In the genomic region with DNA sequence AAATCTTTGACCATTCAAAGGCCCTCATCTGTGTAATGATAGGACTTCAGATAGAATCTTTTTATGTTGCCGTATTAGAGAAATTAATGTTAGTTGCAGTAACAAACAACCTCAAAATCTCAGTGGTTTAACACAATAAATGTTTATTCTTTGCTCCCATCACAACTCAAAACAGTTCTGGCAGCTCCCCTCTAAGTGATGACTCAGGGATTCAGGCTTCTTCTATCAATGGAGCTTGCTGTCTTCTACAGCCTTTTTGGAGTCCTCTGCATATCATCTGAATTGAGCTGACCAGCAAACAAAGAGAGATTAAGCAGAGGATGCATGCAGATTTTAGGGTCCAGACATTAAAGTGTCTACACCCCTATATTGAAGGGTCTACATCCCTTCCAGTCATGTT, we compare ENCODE assay signal across 2 cellular contexts.
A peak's percentile ranks its signal among the peaks of the same experiment; 100 is the strongest.
TF ChIP-seq lines count a peak whose summit lies in the region.

No MANE protein-coding gene starts in this region.

TF ChIP-seq in IMR-90, 13 proteins besides CTCF, POLR2A, EP300 and RAD21:
- TF ChIP-seq MAFK (IDR thresholded peaks at IDR 0.05; ENCODE audit: low read depth, low read length) = peak; percentile 45
- no peak for TF ChIP-seq RFX5 (IDR thresholded peaks at IDR 0.05; ENCODE audit: low read depth, low read length)
TF ChIP-seq in IMR-90: peak in this region for 1.

TF ChIP-seq in K562, 482 proteins besides CTCF, POLR2A, EP300 and RAD21:
- TF ChIP-seq RB1 (IDR thresholded peaks at IDR 0.05; ENCODE audit: low read depth) = no peak
- TF ChIP-seq, protein P1, sequence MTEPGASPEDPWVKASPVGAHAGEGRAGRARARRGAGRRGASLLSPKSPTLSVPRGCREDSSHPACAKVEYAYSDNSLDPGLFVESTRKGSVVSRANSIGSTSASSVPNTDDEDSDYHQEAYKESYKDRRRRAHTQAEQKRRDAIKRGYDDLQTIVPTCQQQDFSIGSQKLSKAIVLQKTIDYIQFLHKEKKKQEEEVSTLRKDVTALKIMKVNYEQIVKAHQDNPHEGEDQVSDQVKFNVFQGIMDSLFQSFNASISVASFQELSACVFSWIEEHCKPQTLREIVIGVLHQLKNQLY (CRISPR knock-in tag; conservative IDR thresholded peaks at IDR 0.05) = no peak
- TF ChIP-seq NFE2 (IDR thresholded peaks at IDR 0.05; ENCODE audit: low read depth) = peak; percentile 43
- TF ChIP-seq MAFG (tag; conservative IDR thresholded peaks at IDR 0.05) = peak; percentile 86
- TF ChIP-seq MAFK (IDR thresholded peaks at IDR 0.05; ENCODE audit: low read length) = peak; percentile 65; the same call in 1 of the 2 replicates
- peak; percentile 81 for TF ChIP-seq ZNF316 (IDR thresholded peaks at IDR 0.05)
- peak; percentile 80; the same call in 1 of the 2 replicates for TF ChIP-seq C11orf30 (IDR thresholded peaks at IDR 0.05; ENCODE audit: low read depth)
- no peak for TF ChIP-seq NBN (IDR thresholded peaks at IDR 0.05; ENCODE audit: low read depth)
- TF ChIP-seq ZNF584 (CRISPR knock-in tag; IDR thresholded peaks at IDR 0.05; ENCODE audit: low read depth) = no peak
- TF ChIP-seq MAFF (IDR thresholded peaks at IDR 0.05; ENCODE audit: low read length) = peak; percentile 60
